Comparison of ENCODE assay signal across 8 cellular contexts in genomic region chr2:37561615-37562569, GRCh38.
DNase-seq lines count a peak whose midpoint lies in the region; ATAC-seq and TF ChIP-seq lines count a peak whose summit lies in the region.

No MANE protein-coding gene starts in this region.

- TF ChIP-seq CTCF in AG10803 (conservative IDR thresholded peaks at IDR 0.05; ENCODE audit: low read length) (no peak), foreskin fibroblast (IDR thresholded peaks at IDR 0.05; ENCODE audit: low read depth, low read length) (no peak)

- H3K4me3 ChIP-seq in AG10803 (ENCODE audit: low read length): no peak overlapping the region
- no peak overlapping the region for H3K4me3 ChIP-seq in foreskin fibroblast (ENCODE audit: low read depth in 1 of 2, low read length in 2 of 2)

- ATAC-seq in GM19328 (IDR thresholded peaks at IDR 0.05; ENCODE audit: unreplicated experiment) (peak; percentile 64), HG03432 (IDR thresholded peaks at IDR 0.05; ENCODE audit: unreplicated experiment) (peak; percentile 69)

- peak; percentile 71 for DNase-seq in AG10803 (ENCODE audit: low read depth)
- peak; percentile 89 for DNase-seq in SW480 (ENCODE audit: low spot score)
- peak; percentile 82 to 91 for DNase-seq in foreskin fibroblast
- no peak for DNase-seq in NCI-H82 treated with DMSO at 0.1 percent for 48 hours (lab: John Stamatoyannopoulos, UW; ENCODE audit: unreplicated experiment)
- no peak for DNase-seq in HuH-7.5 (ENCODE audit: low spot score)
- DNase-seq in NCI-H128 (lab: John Stamatoyannopoulos, UW; ENCODE audit: unreplicated experiment): no peak

Comparison
In these comparisons a context has a peak if more than half of its experiments do, and no peak if none do; other contexts are left out.
1. DNase-seq: peak in AG10803 (single experiment), SW480 (single experiment) and foreskin fibroblast (2 of 2); none in NCI-H82 treated with DMSO at 0.1 percent for 48 hours (single experiment), HuH-7.5 (single experiment) and NCI-H128 (single experiment).